Comparison of ENCODE assay signal across 23 cellular contexts in the genomic region with DNA sequence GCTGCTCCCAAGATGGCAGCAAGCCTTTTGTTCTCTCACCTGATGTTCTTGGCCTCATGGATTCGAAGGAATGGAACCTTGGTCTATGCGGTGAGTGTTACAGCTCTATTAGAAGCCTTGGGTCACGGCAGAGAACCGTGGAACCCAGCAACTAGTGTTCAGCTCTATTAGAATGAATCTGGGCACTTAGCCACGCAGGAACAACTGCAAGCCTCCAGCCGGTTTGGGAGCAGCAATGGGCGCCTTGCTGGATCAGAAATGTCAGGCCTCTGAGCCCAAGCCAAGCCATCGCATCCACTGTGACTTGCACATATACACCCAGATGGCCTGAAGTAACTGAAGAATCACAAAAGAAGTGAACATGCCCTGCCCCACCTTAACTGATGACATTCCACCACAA.
"Had no signal": no experiment of that assay in that cellular context is flagged by ENCODE, and none has a peak within 500 bp of the region (broad histone marks: within the 10 kb centered on the region; RNA-seq: fewer than 3 reads in every experiment).

No MANE protein-coding gene starts in this region.

- H3K9me3 ChIP-seq: colonic mucosa, esophagus muscularis mucosa, esophagus squamous epithelium, gastrocnemius medialis, gastroesophageal sphincter, heart left ventricle had no signal

- DNase-seq: colonic mucosa; cortex of kidney; dermis blood vessel endothelial cell; effector CD4-positive, alpha-beta T cell; effector CD8-positive, alpha-beta T cell; effector memory CD4-positive, alpha-beta T cell; effector memory CD8-positive, alpha-beta T cell; erythroblast; esophagus squamous epithelium; foreskin fibroblast; foreskin keratinocyte; foreskin melanocyte; gastrocnemius medialis; glutamatergic neuron; head of caudate nucleus; heart left ventricle; heart right ventricle had no signal

- H3K4me3 Mint-ChIP-seq: dendritic cell treated with granulocyte-macrophage colony-stimulating factor and Interleukin-4, amounts not matched to agents 40 ng/mL and 50 ng/mL, for 4 days; effector memory CD8-positive, alpha-beta T cell had no signal

- H3K4me1 ChIP-seq: colonic mucosa, esophagus muscularis mucosa, esophagus squamous epithelium, foreskin keratinocyte, gastrocnemius medialis, gastroesophageal sphincter, heart left ventricle, heart right ventricle had no signal

- ATAC-seq: effector memory CD8-positive, alpha-beta T cell; esophagus mucosa; foreskin keratinocyte; gastrocnemius medialis; gastroesophageal sphincter; heart left ventricle; heart right ventricle had no signal

- H3K4me3 ChIP-seq: colonic mucosa, coronary artery, esophagus muscularis mucosa, esophagus squamous epithelium, gastrocnemius medialis, gastroesophageal sphincter, heart left ventricle, heart right ventricle had no signal

- H3K27me3 Mint-ChIP-seq: dendritic cell treated with granulocyte-macrophage colony-stimulating factor and Interleukin-4, amounts not matched to agents 40 ng/mL and 50 ng/mL, for 4 days; effector memory CD8-positive, alpha-beta T cell had no signal

- H3K27ac Mint-ChIP-seq: dendritic cell treated with granulocyte-macrophage colony-stimulating factor and Interleukin-4, amounts not matched to agents 40 ng/mL and 50 ng/mL, for 4 days; effector memory CD8-positive, alpha-beta T cell had no signal

- H3K36me3 ChIP-seq: colonic mucosa, esophagus muscularis mucosa, esophagus squamous epithelium, gastrocnemius medialis, gastroesophageal sphincter, heart left ventricle, heart right ventricle had no signal

- H3K27me3 ChIP-seq: colonic mucosa, esophagus muscularis mucosa, esophagus squamous epithelium, foreskin keratinocyte, gastrocnemius medialis, gastroesophageal sphincter, heart left ventricle, heart right ventricle had no signal

- H3K27ac ChIP-seq: colonic mucosa, coronary artery, epithelial cell of prostate, esophagus muscularis mucosa, esophagus squamous epithelium, foreskin keratinocyte, gastrocnemius medialis, gastroesophageal sphincter, heart left ventricle, heart right ventricle had no signal
